25 cellular contexts compared by ENCODE assay signal in genomic region chr2:58235170-58235569, GRCh38.
"Had no signal": no experiment of that assay in that cellular context is flagged by ENCODE, and none has a peak within 500 bp of the region (broad histone marks: within the 10 kb centered on the region; RNA-seq: fewer than 3 reads in every experiment).

No MANE protein-coding gene starts in this region.

- H3K4me3 Mint-ChIP-seq: activated naive CD8-positive, alpha-beta T cell; activated T-cell treated with anti-CD3 and anti-CD28 coated beads, Interleukin-2, amount 50 U/mL, for 4 hours; immature natural killer cell; mesothelial cell of epicardium; natural killer cell; stimulated activated naive CD8-positive, alpha-beta T cell treated with anti-CD3 and anti-CD28 coated beads, Interleukin-15, amount 100 ng/mL, for 72 hours had no signal

- H3K27ac Mint-ChIP-seq: activated naive CD8-positive, alpha-beta T cell; activated T-helper 2 cell treated with anti-CD3 and anti-CD28 coated beads, Interferon-gamma antibody, Interleukin-2, Interleukin-4, amounts not matched to agents 10 μg/mL and 5 μg/mL and 100 μg/mL, durations not matched to agents 14 hours and 24 hours and 36 hours; immature natural killer cell; mesothelial cell of epicardium; natural killer cell; stimulated activated naive CD8-positive, alpha-beta T cell treated with anti-CD3 and anti-CD28 coated beads, Interleukin-15, amount 100 ng/mL, for 72 hours had no signal

- H3K4me3 ChIP-seq: adrenal gland, left ventricle myocardium inferior, ovary, psoas muscle, right atrium auricular region, suprapubic skin, tibial nerve had no signal

- FAIRE-seq: astrocyte, urothelium cell line had no signal

- H3K9me3 Mint-ChIP-seq: activated T-cell treated with anti-CD3 and anti-CD28 coated beads, Interleukin-2, amount 50 U/mL, for 4 hours; activated T-helper 2 cell treated with anti-CD3 and anti-CD28 coated beads, Interferon-gamma antibody, Interleukin-2, Interleukin-4, amounts not matched to agents 10 μg/mL and 5 μg/mL and 100 μg/mL, durations not matched to agents 14 hours and 24 hours and 36 hours; immature natural killer cell; natural killer cell; stimulated activated naive CD8-positive, alpha-beta T cell treated with anti-CD3 and anti-CD28 coated beads, Interleukin-15, amount 100 ng/mL, for 72 hours had no signal

- H3K27ac ChIP-seq: adrenal gland, foreskin keratinocyte, left ventricle myocardium inferior, neutrophil, ovary, psoas muscle, right atrium auricular region, suprapubic skin, tibial nerve, VCaP had no signal

- H3K27me3 ChIP-seq: adrenal gland, foreskin keratinocyte, neutrophil, ovary, right atrium auricular region, suprapubic skin, tibial nerve had no signal

- H3K36me3 Mint-ChIP-seq: natural killer cell had no signal

- H3K9me3 ChIP-seq: adrenal gland, left ventricle myocardium inferior, neutrophil, ovary, psoas muscle, right atrium auricular region, suprapubic skin, tibial nerve had no signal

- ATAC-seq: activated T-cell treated with anti-CD3 and anti-CD28 coated beads, Interleukin-2, amount 50 U/mL, for 4 hours; foreskin keratinocyte; natural killer cell; psoas muscle; stimulated activated naive CD8-positive, alpha-beta T cell treated with anti-CD3 and anti-CD28 coated beads, Interleukin-15, amount 100 ng/mL, for 72 hours had no signal

- H3K36me3 ChIP-seq: adrenal gland, left ventricle myocardium inferior, neutrophil, ovary, right atrium auricular region, suprapubic skin, tibial nerve had no signal

- DNase-seq: activated CD8-positive, alpha-beta memory T cell treated with anti-CD3 and anti-CD28 coated beads, Interleukin-2, amount 50 U/mL, for 48 hours; activated naive CD4-positive, alpha-beta T cell; activated T-cell treated with anti-CD3 and anti-CD28 coated beads, Interleukin-2, amount 50 U/mL, for 4 hours; adrenal gland; central memory CD4-positive, alpha-beta T cell; dermis blood vessel endothelial cell; effector CD8-positive, alpha-beta T cell; foreskin keratinocyte; immature natural killer cell; left ventricle myocardium inferior; natural killer cell; ovary; psoas muscle; stimulated activated CD4-positive, alpha-beta T cell treated with anti-CD3 and anti-CD28 coated beads, Interleukin-12 subunit alpha, Interleukin-12 subunit beta, amount 100 ng/mL, for 4 hours; stimulated activated naive CD8-positive, alpha-beta T cell treated with anti-CD3 and anti-CD28 coated beads, Interleukin-15, amount 100 ng/mL, for 72 hours had no signal

- H3K27me3 Mint-ChIP-seq: activated naive CD8-positive, alpha-beta T cell; stimulated activated naive CD8-positive, alpha-beta T cell treated with anti-CD3 and anti-CD28 coated beads, Interleukin-15, amount 100 ng/mL, for 72 hours had no signal
